Comparison of ENCODE assay signal across 1 cellular context in genomic region chr17:199195-199604, GRCh38.
TF ChIP-seq lines count a peak whose summit lies in the region.

No MANE protein-coding gene starts in this region.

TF ChIP-seq in GM23338, 12 proteins besides CTCF, POLR2A, EP300 and RAD21 (continued from another document):
- TF ChIP-seq, protein P1, sequence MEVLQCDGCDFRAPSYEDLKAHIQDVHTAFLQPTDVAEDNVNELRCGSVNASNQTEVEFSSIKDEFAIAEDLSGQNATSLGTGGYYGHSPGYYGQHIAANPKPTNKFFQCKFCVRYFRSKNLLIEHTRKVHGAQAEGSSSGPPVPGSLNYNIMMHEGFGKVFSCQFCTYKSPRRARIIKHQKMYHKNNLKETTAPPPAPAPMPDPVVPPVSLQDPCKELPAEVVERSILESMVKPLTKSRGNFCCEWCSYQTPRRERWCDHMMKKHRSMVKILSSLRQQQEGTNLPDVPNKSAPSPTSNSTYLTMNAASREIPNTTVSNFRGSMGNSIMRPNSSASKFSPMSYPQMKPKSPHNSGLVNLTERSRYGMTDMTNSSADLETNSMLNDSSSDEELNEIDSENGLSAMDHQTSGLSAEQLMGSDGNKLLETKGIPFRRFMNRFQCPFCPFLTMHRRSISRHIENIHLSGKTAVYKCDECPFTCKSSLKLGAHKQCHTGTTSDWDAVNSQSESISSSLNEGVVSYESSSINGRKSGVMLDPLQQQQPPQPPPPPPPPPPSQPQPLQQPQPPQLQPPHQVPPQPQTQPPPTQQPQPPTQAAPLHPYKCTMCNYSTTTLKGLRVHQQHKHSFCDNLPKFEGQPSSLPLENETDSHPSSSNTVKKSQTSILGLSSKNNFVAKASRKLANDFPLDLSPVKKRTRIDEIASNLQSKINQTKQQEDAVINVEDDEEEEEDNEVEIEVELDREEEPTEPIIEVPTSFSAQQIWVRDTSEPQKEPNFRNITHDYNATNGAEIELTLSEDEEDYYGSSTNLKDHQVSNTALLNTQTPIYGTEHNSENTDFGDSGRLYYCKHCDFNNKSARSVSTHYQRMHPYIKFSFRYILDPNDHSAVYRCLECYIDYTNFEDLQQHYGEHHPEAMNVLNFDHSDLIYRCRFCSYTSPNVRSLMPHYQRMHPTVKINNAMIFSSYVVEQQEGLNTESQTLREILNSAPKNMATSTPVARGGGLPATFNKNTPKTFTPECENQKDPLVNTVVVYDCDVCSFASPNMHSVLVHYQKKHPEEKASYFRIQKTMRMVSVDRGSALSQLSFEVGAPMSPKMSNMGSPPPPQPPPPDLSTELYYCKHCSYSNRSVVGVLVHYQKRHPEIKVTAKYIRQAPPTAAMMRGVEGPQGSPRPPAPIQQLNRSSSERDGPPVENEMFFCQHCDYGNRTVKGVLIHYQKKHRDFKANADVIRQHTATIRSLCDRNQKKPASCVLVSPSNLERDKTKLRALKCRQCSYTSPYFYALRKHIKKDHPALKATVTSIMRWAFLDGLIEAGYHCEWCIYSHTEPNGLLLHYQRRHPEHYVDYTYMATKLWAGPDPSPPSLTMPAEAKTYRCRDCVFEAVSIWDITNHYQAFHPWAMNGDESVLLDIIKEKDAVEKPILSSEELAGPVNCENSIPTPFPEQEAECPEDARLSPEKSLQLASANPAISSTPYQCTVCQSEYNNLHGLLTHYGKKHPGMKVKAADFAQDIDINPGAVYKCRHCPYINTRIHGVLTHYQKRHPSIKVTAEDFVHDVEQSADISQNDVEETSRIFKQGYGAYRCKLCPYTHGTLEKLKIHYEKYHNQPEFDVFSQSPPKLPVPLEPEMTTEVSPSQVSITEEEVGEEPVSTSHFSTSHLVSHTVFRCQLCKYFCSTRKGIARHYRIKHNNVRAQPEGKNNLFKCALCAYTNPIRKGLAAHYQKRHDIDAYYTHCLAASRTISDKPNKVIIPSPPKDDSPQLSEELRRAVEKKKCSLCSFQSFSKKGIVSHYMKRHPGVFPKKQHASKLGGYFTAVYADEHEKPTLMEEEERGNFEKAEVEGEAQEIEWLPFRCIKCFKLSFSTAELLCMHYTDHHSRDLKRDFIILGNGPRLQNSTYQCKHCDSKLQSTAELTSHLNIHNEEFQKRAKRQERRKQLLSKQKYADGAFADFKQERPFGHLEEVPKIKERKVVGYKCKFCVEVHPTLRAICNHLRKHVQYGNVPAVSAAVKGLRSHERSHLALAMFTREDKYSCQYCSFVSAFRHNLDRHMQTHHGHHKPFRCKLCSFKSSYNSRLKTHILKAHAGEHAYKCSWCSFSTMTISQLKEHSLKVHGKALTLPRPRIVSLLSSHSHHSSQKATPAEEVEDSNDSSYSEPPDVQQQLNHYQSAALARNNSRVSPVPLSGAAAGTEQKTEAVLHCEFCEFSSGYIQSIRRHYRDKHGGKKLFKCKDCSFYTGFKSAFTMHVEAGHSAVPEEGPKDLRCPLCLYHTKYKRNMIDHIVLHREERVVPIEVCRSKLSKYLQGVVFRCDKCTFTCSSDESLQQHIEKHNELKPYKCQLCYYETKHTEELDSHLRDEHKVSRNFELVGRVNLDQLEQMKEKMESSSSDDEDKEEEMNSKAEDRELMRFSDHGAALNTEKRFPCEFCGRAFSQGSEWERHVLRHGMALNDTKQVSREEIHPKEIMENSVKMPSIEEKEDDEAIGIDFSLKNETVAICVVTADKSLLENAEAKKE (CRISPR knock-in tag; IDR thresholded peaks at IDR 0.05), result no peak
- TF ChIP-seq EZH2 (IDR thresholded peaks at IDR 0.05; ENCODE audit: low read depth, unreplicated experiment), result no peak
- TF ChIP-seq, protein P2, sequence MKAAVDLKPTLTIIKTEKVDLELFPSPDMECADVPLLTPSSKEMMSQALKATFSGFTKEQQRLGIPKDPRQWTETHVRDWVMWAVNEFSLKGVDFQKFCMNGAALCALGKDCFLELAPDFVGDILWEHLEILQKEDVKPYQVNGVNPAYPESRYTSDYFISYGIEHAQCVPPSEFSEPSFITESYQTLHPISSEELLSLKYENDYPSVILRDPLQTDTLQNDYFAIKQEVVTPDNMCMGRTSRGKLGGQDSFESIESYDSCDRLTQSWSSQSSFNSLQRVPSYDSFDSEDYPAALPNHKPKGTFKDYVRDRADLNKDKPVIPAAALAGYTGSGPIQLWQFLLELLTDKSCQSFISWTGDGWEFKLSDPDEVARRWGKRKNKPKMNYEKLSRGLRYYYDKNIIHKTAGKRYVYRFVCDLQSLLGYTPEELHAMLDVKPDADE (IDR thresholded peaks at IDR 0.05), result no peak
